In the genomic region with DNA sequence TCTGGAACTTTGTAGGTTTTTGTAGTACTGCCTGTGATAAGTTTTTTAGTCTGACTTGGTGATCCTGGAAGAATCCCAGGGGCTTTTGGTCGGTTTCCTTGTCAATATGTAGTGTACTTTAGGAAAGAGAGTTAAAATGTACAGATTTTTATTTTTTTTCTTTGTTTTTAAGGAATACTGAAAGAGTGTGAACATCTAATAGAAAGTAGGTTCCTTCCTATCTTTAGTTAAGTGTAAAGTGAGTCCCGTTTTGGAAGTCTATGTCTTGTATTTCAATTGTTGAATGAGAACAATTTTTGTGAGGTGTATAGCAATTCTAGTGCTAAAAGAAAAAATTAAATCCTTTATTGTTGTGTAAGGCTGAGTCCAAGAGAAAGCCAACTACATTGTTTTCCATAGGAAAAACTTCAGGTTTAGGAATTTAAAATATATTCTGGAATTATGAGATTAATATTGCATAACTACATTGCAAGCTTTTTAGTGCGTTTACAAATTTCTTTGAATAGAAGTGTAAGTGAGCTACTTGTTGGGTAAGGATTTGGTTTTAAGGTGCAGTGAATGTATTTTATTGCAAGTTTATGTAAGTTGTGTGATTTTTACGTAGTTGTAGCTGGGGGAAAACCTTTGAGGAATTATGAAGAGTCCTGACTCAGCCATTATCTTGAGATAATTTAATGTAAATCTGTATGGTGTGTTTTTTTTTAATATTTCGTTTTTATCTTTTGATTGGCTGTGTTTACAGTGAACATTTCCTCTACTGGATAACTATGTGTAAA, we compare ENCODE assay signal across 1 cellular context.
TF ChIP-seq lines count a peak whose summit lies in the region.

No MANE protein-coding gene starts in this region.

TF ChIP-seq in liver, 16 proteins besides CTCF, POLR2A, EP300 and RAD21 (continued from another document):
- TF ChIP-seq, protein P1, sequence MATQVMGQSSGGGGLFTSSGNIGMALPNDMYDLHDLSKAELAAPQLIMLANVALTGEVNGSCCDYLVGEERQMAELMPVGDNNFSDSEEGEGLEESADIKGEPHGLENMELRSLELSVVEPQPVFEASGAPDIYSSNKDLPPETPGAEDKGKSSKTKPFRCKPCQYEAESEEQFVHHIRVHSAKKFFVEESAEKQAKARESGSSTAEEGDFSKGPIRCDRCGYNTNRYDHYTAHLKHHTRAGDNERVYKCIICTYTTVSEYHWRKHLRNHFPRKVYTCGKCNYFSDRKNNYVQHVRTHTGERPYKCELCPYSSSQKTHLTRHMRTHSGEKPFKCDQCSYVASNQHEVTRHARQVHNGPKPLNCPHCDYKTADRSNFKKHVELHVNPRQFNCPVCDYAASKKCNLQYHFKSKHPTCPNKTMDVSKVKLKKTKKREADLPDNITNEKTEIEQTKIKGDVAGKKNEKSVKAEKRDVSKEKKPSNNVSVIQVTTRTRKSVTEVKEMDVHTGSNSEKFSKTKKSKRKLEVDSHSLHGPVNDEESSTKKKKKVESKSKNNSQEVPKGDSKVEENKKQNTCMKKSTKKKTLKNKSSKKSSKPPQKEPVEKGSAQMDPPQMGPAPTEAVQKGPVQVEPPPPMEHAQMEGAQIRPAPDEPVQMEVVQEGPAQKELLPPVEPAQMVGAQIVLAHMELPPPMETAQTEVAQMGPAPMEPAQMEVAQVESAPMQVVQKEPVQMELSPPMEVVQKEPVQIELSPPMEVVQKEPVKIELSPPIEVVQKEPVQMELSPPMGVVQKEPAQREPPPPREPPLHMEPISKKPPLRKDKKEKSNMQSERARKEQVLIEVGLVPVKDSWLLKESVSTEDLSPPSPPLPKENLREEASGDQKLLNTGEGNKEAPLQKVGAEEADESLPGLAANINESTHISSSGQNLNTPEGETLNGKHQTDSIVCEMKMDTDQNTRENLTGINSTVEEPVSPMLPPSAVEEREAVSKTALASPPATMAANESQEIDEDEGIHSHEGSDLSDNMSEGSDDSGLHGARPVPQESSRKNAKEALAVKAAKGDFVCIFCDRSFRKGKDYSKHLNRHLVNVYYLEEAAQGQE (IDR thresholded peaks at IDR 0.05), result no peak
- no peak for TF ChIP-seq MAX (IDR thresholded peaks at IDR 0.05)
- no peak for TF ChIP-seq YY1 (IDR thresholded peaks at IDR 0.05)
- TF ChIP-seq FOXA1 (IDR thresholded peaks at IDR 0.05), result no peak
- no peak for TF ChIP-seq ATF3 (IDR thresholded peaks at IDR 0.05)
